Comparison of ENCODE assay signal across 1 cellular context in genomic region chr9:27572566-27572917, GRCh38.
A peak's percentile ranks its signal among the peaks of the same experiment; 100 is the strongest.
TF ChIP-seq lines count a peak whose summit lies in the region.

No MANE protein-coding gene starts in this region.

TF ChIP-seq in H1, 55 proteins besides CTCF, POLR2A, EP300 and RAD21:
- TF ChIP-seq TCF12 (IDR thresholded peaks at IDR 0.05; ENCODE audit: low read depth, low read length): no peak
- peak; percentile 71 for TF ChIP-seq SAP30 (IDR thresholded peaks at IDR 0.05; ENCODE audit: insufficient read depth, insufficient replicate concordance, low read length)
- no peak for TF ChIP-seq BCL11A (IDR thresholded peaks at IDR 0.05; ENCODE audit: low read depth in 2 of 2, low read length in 2 of 2)
- no peak for TF ChIP-seq GABPA (IDR thresholded peaks at IDR 0.05; ENCODE audit: borderline replicate concordance, insufficient read depth, low read length)
- TF ChIP-seq CEBPB (IDR thresholded peaks at IDR 0.05; ENCODE audit: low read depth, low read length): no peak
- TF ChIP-seq CHD2 (IDR thresholded peaks at IDR 0.05; ENCODE audit: low read length): no peak
- no peak for TF ChIP-seq TAF7 (optimal IDR thresholded peaks at IDR 0.05; ENCODE audit: borderline replicate concordance, low read depth, low read length)
- TF ChIP-seq RXRA (IDR thresholded peaks at IDR 0.05; ENCODE audit: insufficient read depth, low read depth, low read length): no peak
- TF ChIP-seq MAX (IDR thresholded peaks at IDR 0.05): 0 out of 2 replicates have a peak, but pooled peaks have one; percentile 9
- peak; percentile 70 for TF ChIP-seq POLR2AphosphoS5 (IDR thresholded peaks at IDR 0.05; ENCODE audit: low read depth, low read length)
- TF ChIP-seq USF2 (IDR thresholded peaks at IDR 0.05; ENCODE audit: low read length): no peak
- no peak for TF ChIP-seq BRCA1 (IDR thresholded peaks at IDR 0.05; ENCODE audit: low read depth, low read length)
- TF ChIP-seq TEAD4 (IDR thresholded peaks at IDR 0.05; ENCODE audit: low read depth, low read length): no peak
